In genomic region chr7:148799893-148800545, GRCh38 we compare ENCODE assay signal across 18 cellular contexts.
DNase-seq lines count a peak whose midpoint lies in the region; ATAC-seq, FAIRE-seq and TF ChIP-seq lines count a peak whose summit lies in the region.
"Had no signal": no experiment of that assay in that cellular context is flagged by ENCODE, and none has a peak within 500 bp of the region (broad histone marks: within the 10 kb centered on the region; RNA-seq: fewer than 3 reads in every experiment).

No MANE protein-coding gene starts in this region.

- WGBS in H9 (ENCODE audit: extremely low coverage, insufficient read length, low lambda C conversion rate), result no CpG with 5 or more reads among the region's 10 CpGs
- WGBS in H1 (ENCODE audit: extremely low coverage in 1 of 2, insufficient coverage in 1 of 2, insufficient read length in 1 of 2, insufficient replicate concordance in 2 of 2, low coverage in 1 of 2, low lambda C conversion rate in 2 of 2, missing lambda C conversion rate in 1 of 2), 2 experiments, result 46% methylated on average over 10 of the region's 10 CpGs; no CpG with 5 or more reads in 1 of the 2 experiments

- H3K23ac ChIP-seq in H9 (ENCODE audit: insufficient read length, low read depth, low read length) (no peak overlapping the region), H1 (ENCODE audit: insufficient read length) (no peak overlapping the region)

- peak overlapping the region; percentile 49 for H3K27ac Mint-ChIP-seq in activated CD8-positive, alpha-beta T cell treated with anti-CD3 and anti-CD28 coated beads, Interleukin-2, amount 10 ng/mL, durations not matched to agents 7 days and 5 days
- H3K27ac Mint-ChIP-seq in activated CD8-positive, alpha-beta T cell treated with anti-CD3 and anti-CD28 coated beads for 36 hours, result no peak overlapping the region
- H3K27ac Mint-ChIP-seq in H9 (peak overlapping the region; percentile 13 to 95 (median 38); a peak in 4 of 7 replicates), neural crest cell (ENCODE audit: unreplicated experiment) (no peak overlapping the region)

- H4K8ac ChIP-seq in H9 (replicated peaks; ENCODE audit: insufficient read length, low read depth, low read length) (no peak overlapping the region), H1 (ENCODE audit: extremely low read depth, insufficient read depth, low read length) (no peak overlapping the region)

- no peak overlapping the region for H3K4me2 ChIP-seq in H9 (ENCODE audit: insufficient read depth, insufficient read length, low read length)
- 0 out of 4 replicates have a peak overlapping the region, but pooled peaks have one; percentile 4 to 15 for H3K4me2 ChIP-seq in H1 (ENCODE audit: insufficient read depth in 1 of 2, low read depth in 2 of 2, low read length in 2 of 2)
- H3K4me2 ChIP-seq: A549, PC-9 had no signal

- no peak for TF ChIP-seq EP300 in H1 (IDR thresholded peaks at IDR 0.05; ENCODE audit: borderline replicate concordance in 1 of 2, low read depth in 2 of 2, low read length in 2 of 2)

- no peaks in the 10 kb centered on the region for H3K27me3 Mint-ChIP-seq in activated CD8-positive, alpha-beta T cell treated with anti-CD3 and anti-CD28 coated beads, Interleukin-2, amount 10 ng/mL, durations not matched to agents 7 days and 5 days (ENCODE audit: low read depth)
- H3K27me3 Mint-ChIP-seq in activated CD8-positive, alpha-beta T cell treated with anti-CD3 and anti-CD28 coated beads for 36 hours, result no peaks in the 10 kb centered on the region
- no peaks in the 10 kb centered on the region for H3K27me3 Mint-ChIP-seq in H9 (ENCODE audit: low read depth)
- peaks cover 2% of the 10 kb centered on the region for H3K27me3 Mint-ChIP-seq in neural crest cell (ENCODE audit: low read depth)

- H3K9me3 ChIP-seq in H9 (ENCODE audit: control insufficient read depth, low read depth, low read length) (no peaks in the 10 kb centered on the region), H1 (ENCODE audit: insufficient read depth in 2 of 2, low read depth in 1 of 2, low read length in 1 of 2) (peaks cover 0 to 3% of the 10 kb centered on the region in 2 experiments; a peak in 1 of 4 replicates)
- H3K9me3 ChIP-seq: A549 had no signal

- no peak for TF ChIP-seq CTCF in activated CD8-positive, alpha-beta T cell treated with anti-CD3 and anti-CD28 coated beads for 36 hours (IDR thresholded peaks at IDR 0.05)
- TF ChIP-seq CTCF in H9 (conservative IDR thresholded peaks at IDR 0.05) (no peak), H1 (IDR thresholded peaks at IDR 0.05; ENCODE audit: control extremely low read depth in 1 of 3, insufficient read depth in 1 of 3, low read depth in 1 of 3, low read length in 3 of 3) (no peak), neural crest cell (conservative IDR thresholded peaks at IDR 0.05) (no peak), foreskin keratinocyte (conservative IDR thresholded peaks at IDR 0.05) (no peak)

- H3K79me1 ChIP-seq in H9 (ENCODE audit: insufficient read depth, low read depth, low read length, poor library complexity, severe bottlenecking), result no peaks in the 10 kb centered on the region
- H3K79me1 ChIP-seq in H1 (ENCODE audit: low read depth, low read length), result no peaks in the 10 kb centered on the region

- H2BK20ac ChIP-seq in H9 (ENCODE audit: low read depth, low read length, poor library complexity, severe bottlenecking), result no peak overlapping the region
- no peak overlapping the region for H2BK20ac ChIP-seq in H1 (ENCODE audit: low read length)

- H2AK5ac ChIP-seq in H9 (ENCODE audit: insufficient read length, low read length) (no peak overlapping the region), H1 (ENCODE audit: low read depth, low read length) (no peak overlapping the region)

- no peak overlapping the region for H2BK5ac ChIP-seq in H9 (ENCODE audit: insufficient read length, low read length)
- H2BK5ac ChIP-seq in H1 (ENCODE audit: low read depth, low read length), result peak overlapping the region; percentile 40; the same call in 1 of the 2 replicates

- peaks cover 2 to 39% (median 27%) of the 10 kb centered on the region in 4 experiments; a peak in 6 of 8 replicates for H3K36me3 ChIP-seq in H1 (ENCODE audit: control insufficient read depth in 2 of 4, insufficient read depth in 4 of 4, low read length in 3 of 4)

- H3K27ac ChIP-seq in H9 (ENCODE audit: insufficient read length, low read depth, low read length) (no peak overlapping the region), H1 (ENCODE audit: low read depth, low read length) (no peak overlapping the region), foreskin keratinocyte (no peak overlapping the region)
- H3K27ac ChIP-seq: A549, HL-60, PC-9 had no signal

- H2BK15ac ChIP-seq in H9 (ENCODE audit: low read depth, low read length) (no peak overlapping the region), H1 (ENCODE audit: low read length) (no peak overlapping the region)

- no peak overlapping the region for H4K91ac ChIP-seq in H9 (ENCODE audit: insufficient read length, low read depth, low read length)
- no peak overlapping the region for H4K91ac ChIP-seq in H1 (replicated peaks; ENCODE audit: insufficient read length, low read length)

- no peak overlapping the region for H3K4ac ChIP-seq in H9 (ENCODE audit: low read depth, low read length)
- no peak overlapping the region for H3K4ac ChIP-seq in H1 (replicated peaks; ENCODE audit: insufficient read length, low read depth, low read length)

- H3K4me1 Mint-ChIP-seq in activated CD8-positive, alpha-beta T cell treated with anti-CD3 and anti-CD28 coated beads, Interleukin-2, amount 10 ng/mL, durations not matched to agents 7 days and 5 days (ENCODE audit: low read depth), result no peaks in the 10 kb centered on the region
- H3K4me1 Mint-ChIP-seq in activated CD8-positive, alpha-beta T cell treated with anti-CD3 and anti-CD28 coated beads for 36 hours (ENCODE audit: low read depth), result no peaks in the 10 kb centered on the region
- peaks cover 17 to 19% of the 10 kb centered on the region in 2 experiments for H3K4me1 Mint-ChIP-seq in H9
- no peaks in the 10 kb centered on the region for H3K4me1 Mint-ChIP-seq in neural crest cell
- H3K4me1 Mint-ChIP-seq: CD14-positive monocyte had no signal

- intact Hi-C loops in activated CD8-positive, alpha-beta T cell treated with anti-CD3 and anti-CD28 coated beads for 36 hours (cut with micrococcal nuclease), result loop anchor here (10.0 kb wide), 1 partner anchor 165 kb away; no protein-coding TSS in a partner anchor

- no peak for FAIRE-seq in H1 (lab: Jason Lieb, UNC)
- FAIRE-seq: A549, GM12878, GM18507 had no signal

- DNase-seq in activated CD8-positive, alpha-beta T cell treated with anti-CD3 and anti-CD28 coated beads, Interleukin-2, amount 10 ng/mL, durations not matched to agents 7 days and 5 days, result peak; percentile 18
- no peak for DNase-seq in activated CD8-positive, alpha-beta T cell treated with anti-CD3 and anti-CD28 coated beads for 36 hours
- peak; percentile 49 for DNase-seq in H9
- DNase-seq in H1 (ENCODE audit: low read depth in 1 of 2, low spot score in 2 of 2), result no peak
- DNase-seq in neural crest cell (ENCODE audit: low read depth, low spot score), result no peak
- DNase-seq in foreskin keratinocyte, result no peak
- DNase-seq: DMS53, KG1, NCI-H1048, NCI-H1694 treated with DMSO at 0.1 percent for 48 hours, PC-9 had no signal

- H3K79me2 ChIP-seq in H9 (ENCODE audit: insufficient read depth, low read length), result no peaks in the 10 kb centered on the region
- no peaks in the 10 kb centered on the region for H3K79me2 ChIP-seq in H1 (ENCODE audit: control insufficient read depth in 1 of 2, insufficient read depth in 2 of 2, low read length in 2 of 2)

- H3K14ac ChIP-seq in H9 (ENCODE audit: insufficient read depth, low read length) (no peak overlapping the region), H1 (ENCODE audit: insufficient read length) (no peak overlapping the region)

- H3K4me3 ChIP-seq in H1 (ENCODE audit: extremely low read depth in 1 of 4, insufficient read depth in 2 of 4, low read depth in 3 of 4, low read length in 4 of 4), result no peak overlapping the region
- H3K4me3 ChIP-seq: A549, GM12878, PC-9 had no signal

- POLR2A ChIA-PET in activated CD8-positive, alpha-beta T cell treated with anti-CD3 and anti-CD28 coated beads, Interleukin-2, amount 10 ng/mL, durations not matched to agents 7 days and 5 days (lab: Charles Lee), result no interaction called here
- POLR2A ChIA-PET in activated CD8-positive, alpha-beta T cell treated with anti-CD3 and anti-CD28 coated beads for 36 hours (lab: Charles Lee), result interaction anchor here (1.4 to 1.7 kb wide), 2 partner anchors 9 to 83 kb away, joined by 4 read pairs; no protein-coding TSS in a partner anchor
- POLR2A ChIA-PET in H1 (lab: Charles Lee; ENCODE audit: partially characterized antibody), result interaction anchor here (1.7 kb wide), 1 partner anchor 17 kb away, joined by 6 read pairs; no protein-coding TSS in a partner anchor

- no peak overlapping the region for H3K4me3 Mint-ChIP-seq in activated CD8-positive, alpha-beta T cell treated with anti-CD3 and anti-CD28 coated beads, Interleukin-2, amount 10 ng/mL, durations not matched to agents 7 days and 5 days
- H3K4me3 Mint-ChIP-seq in activated CD8-positive, alpha-beta T cell treated with anti-CD3 and anti-CD28 coated beads for 36 hours, result no peak overlapping the region
- H3K4me3 Mint-ChIP-seq in H9, result no peak overlapping the region
- H3K4me3 Mint-ChIP-seq in neural crest cell, result peak overlapping the region; percentile 27
- H3K4me3 Mint-ChIP-seq: CD14-positive monocyte had no signal

- H3K9me3 Mint-ChIP-seq in activated CD8-positive, alpha-beta T cell treated with anti-CD3 and anti-CD28 coated beads, Interleukin-2, amount 10 ng/mL, durations not matched to agents 7 days and 5 days (ENCODE audit: insufficient read depth), result no peaks in the 10 kb centered on the region
- no peaks in the 10 kb centered on the region for H3K9me3 Mint-ChIP-seq in activated CD8-positive, alpha-beta T cell treated with anti-CD3 and anti-CD28 coated beads for 36 hours
- H3K9me3 Mint-ChIP-seq in H9 (peaks cover 5 to 12% of the 10 kb centered on the region in 2 experiments; a peak in 4 of 5 replicates), neural crest cell (no peaks in the 10 kb centered on the region)

- H3K9ac ChIP-seq in H9 (ENCODE audit: extremely low read depth, insufficient read length, low read length) (no peak overlapping the region), H1 (replicated peaks in 1 of 4; ENCODE audit: extremely low read depth in 1 of 4, low read depth in 3 of 4, low read length in 3 of 4) (no peak overlapping the region)

- H2BK120ac ChIP-seq in H9 (ENCODE audit: low read depth, low read length, poor library complexity, severe bottlenecking) (no peak overlapping the region), H1 (replicated peaks; ENCODE audit: low read depth, low read length) (no peak overlapping the region)

- TF ChIP-seq POLR2A in H1 (IDR thresholded peaks at IDR 0.05; ENCODE audit: control extremely low read depth in 1 of 2, low read depth in 2 of 2, low read length in 2 of 2), result no peak

- H2BK12ac ChIP-seq in H9 (ENCODE audit: insufficient read length, low read depth, low read length) (no peak overlapping the region), H1 (ENCODE audit: low read depth, low read length) (no peak overlapping the region)

- no peak overlapping the region for H2AFZ ChIP-seq in H9 (ENCODE audit: low read length)
- H2AFZ ChIP-seq in H1 (ENCODE audit: low read length), result no peak overlapping the region
- H2AFZ ChIP-seq: PC-9 had no signal

- TF ChIP-seq RAD21 in H1 (IDR thresholded peaks at IDR 0.05 in 1 of 2, conservative IDR thresholded peaks at IDR 0.05 in 1 of 2; ENCODE audit: low read depth in 2 of 2, low read length in 2 of 2), result no peak

- H3K23me2 ChIP-seq in H9 (ENCODE audit: insufficient read length, low read depth, low read length, poor library complexity, severe bottlenecking), result no peaks in the 10 kb centered on the region
- H3K23me2 ChIP-seq in H1 (ENCODE audit: low read depth, low read length), result no peaks in the 10 kb centered on the region

- CTCF ChIA-PET in activated CD8-positive, alpha-beta T cell treated with anti-CD3 and anti-CD28 coated beads, Interleukin-2, amount 10 ng/mL, durations not matched to agents 7 days and 5 days (lab: Charles Lee), result no interaction called here
- CTCF ChIA-PET in activated CD8-positive, alpha-beta T cell treated with anti-CD3 and anti-CD28 coated beads for 36 hours (lab: Charles Lee), result interaction anchor here (1.4 kb wide), 1 partner anchor 10 kb away, joined by 4 read pairs; no protein-coding TSS in a partner anchor
- CTCF ChIA-PET in H1 (lab: Charles Lee; ENCODE audit: partially characterized antibody), result interaction anchor here (0.9 to 1.4 kb wide), 3 partner anchors 10 to 223 kb away, joined by 3 to 4 read pairs (median 3); no protein-coding TSS in a partner anchor

- H3K56ac ChIP-seq in H9 (ENCODE audit: insufficient read length, low read depth, low read length), result no peak overlapping the region
- H3K56ac ChIP-seq in H1 (replicated peaks; ENCODE audit: insufficient read length, low read depth, low read length), result no peak overlapping the region

- H3K18ac ChIP-seq in H9 (ENCODE audit: insufficient read length, low read depth, low read length) (no peak overlapping the region), H1 (ENCODE audit: extremely low read depth, low read length) (no peak overlapping the region)

- H4K20me1 ChIP-seq in H9 (ENCODE audit: control insufficient read depth, insufficient read depth, insufficient read length) (no peaks in the 10 kb centered on the region), H1 (replicated peaks in 1 of 2; ENCODE audit: control insufficient read depth in 1 of 2, insufficient read depth in 2 of 2, low read length in 2 of 2) (peaks cover 0 to 2% of the 10 kb centered on the region in 2 experiments)

- H3K27me3 ChIP-seq in H9 (ENCODE audit: insufficient read depth, low read length), result no peaks in the 10 kb centered on the region
- H3K27me3 ChIP-seq in H1 (replicated peaks in 1 of 4; ENCODE audit: control insufficient read depth in 3 of 4, extremely low read depth in 1 of 4, insufficient read depth in 3 of 4, low read length in 3 of 4), result no peaks in the 10 kb centered on the region
- H3K27me3 ChIP-seq in foreskin keratinocyte, result no peaks in the 10 kb centered on the region

- H3K4me1 ChIP-seq in H9 (ENCODE audit: insufficient read depth, low read length) (peaks cover 5% of the 10 kb centered on the region), H1 (replicated peaks in 1 of 4; ENCODE audit: control insufficient read depth in 3 of 4, insufficient read depth in 4 of 4, low read length in 3 of 4) (peaks cover 0 to 9% (median 7%) of the 10 kb centered on the region in 4 experiments; a peak in 6 of 7 replicates), foreskin keratinocyte (no peaks in the 10 kb centered on the region)
- H3K4me1 ChIP-seq: A549 had no signal

- H3T11ph ChIP-seq in H9 (ENCODE audit: low read length), result no peak overlapping the region

- H4K5ac ChIP-seq in H9 (ENCODE audit: insufficient read length, low read depth, low read length) (no peak overlapping the region), H1 (ENCODE audit: insufficient read length, low read depth, low read length) (no peak overlapping the region)

- ATAC-seq in activated CD8-positive, alpha-beta T cell treated with anti-CD3 and anti-CD28 coated beads, Interleukin-2, amount 10 ng/mL, durations not matched to agents 7 days and 5 days, result no peak
- no peak for ATAC-seq in activated CD8-positive, alpha-beta T cell treated with anti-CD3 and anti-CD28 coated beads for 36 hours
- no peak for ATAC-seq in foreskin keratinocyte
- ATAC-seq in GM21423 (IDR thresholded peaks at IDR 0.05; ENCODE audit: unreplicated experiment), result no peak
- no peak for ATAC-seq in GM18867 (IDR thresholded peaks at IDR 0.05; ENCODE audit: unreplicated experiment)
- ATAC-seq: A549, GM12878 had no signal

- H3K36me3 Mint-ChIP-seq in activated CD8-positive, alpha-beta T cell treated with anti-CD3 and anti-CD28 coated beads, Interleukin-2, amount 10 ng/mL, durations not matched to agents 7 days and 5 days (ENCODE audit: low read depth), result peaks cover 67% of the 10 kb centered on the region
- peaks cover 39% of the 10 kb centered on the region for H3K36me3 Mint-ChIP-seq in activated CD8-positive, alpha-beta T cell treated with anti-CD3 and anti-CD28 coated beads for 36 hours (ENCODE audit: low read depth)
- H3K36me3 Mint-ChIP-seq in H9 (ENCODE audit: insufficient read depth in 1 of 3, low read depth in 3 of 3) (peaks cover 46 to 76% (median 68%) of the 10 kb centered on the region in 3 experiments), neural crest cell (ENCODE audit: low read depth) (peaks cover 51% of the 10 kb centered on the region)

Comparison
In these comparisons a context has a peak if more than half of its experiments do, and no peak if none do; other contexts are left out.
1. DNase-seq: peak in activated CD8-positive, alpha-beta T cell treated with anti-CD3 and anti-CD28 coated beads, Interleukin-2, amount 10 ng/mL, durations not matched to agents 7 days and 5 days (single experiment) and H9 (single experiment); none in activated CD8-positive, alpha-beta T cell treated with anti-CD3 and anti-CD28 coated beads for 36 hours (single experiment), H1 (0 of 2), neural crest cell (single experiment) and foreskin keratinocyte (0 of 2).
2. H3K27ac Mint-ChIP-seq: peak in activated CD8-positive, alpha-beta T cell treated with anti-CD3 and anti-CD28 coated beads, Interleukin-2, amount 10 ng/mL, durations not matched to agents 7 days and 5 days (single experiment) and H9 (3 of 3); none in activated CD8-positive, alpha-beta T cell treated with anti-CD3 and anti-CD28 coated beads for 36 hours (single experiment) and neural crest cell (single experiment).